Comparison of ENCODE assay signal across 29 cellular contexts in genomic region chr11:101765932-101766331, GRCh38.
"Had no signal": no experiment of that assay in that cellular context is flagged by ENCODE, and none has a peak within 500 bp of the region (broad histone marks: within the 10 kb centered on the region; RNA-seq: fewer than 3 reads in every experiment).

No MANE protein-coding gene starts in this region.

- H3K27ac ChIP-seq: ascending aorta, cardiac muscle cell, WERI-Rb-1 had no signal

- H3K4me3 ChIP-seq: ascending aorta, cardiac muscle cell had no signal

- H3K27me3 ChIP-seq: ascending aorta, cardiac muscle cell had no signal

- H3K4me1 ChIP-seq: ascending aorta had no signal

- ATAC-seq: activated CD4-positive, alpha-beta T cell treated with anti-CD3 and anti-CD28 coated beads for 36 hours; activated CD4-positive, CD25-positive, alpha-beta regulatory T cell treated with anti-CD3 and anti-CD28 coated beads, Interleukin-2, amount 50 U/mL, for 24 hours; activated CD8-positive, alpha-beta memory T cell treated with anti-CD3 and anti-CD28 coated beads, Interleukin-2, amount 10 ng/mL, durations not matched to agents 7 days and 5 days; activated CD8-positive, alpha-beta T cell treated with anti-CD3 and anti-CD28 coated beads, Interleukin-2, amount 10 ng/mL, durations not matched to agents 7 days and 5 days; activated naive CD8-positive, alpha-beta T cell treated with anti-CD3 and anti-CD28 coated beads, Interleukin-2, amount 50 U/mL, for 24 hours; T-helper 17 cell; WTC11 had no signal

- H3K36me3 ChIP-seq: ascending aorta, cardiac muscle cell, WERI-Rb-1 had no signal

- DNase-seq: activated CD4-positive, alpha-beta memory T cell treated with anti-CD3 and anti-CD28 coated beads, Interleukin-2, amount 10 ng/mL, durations not matched to agents 7 days and 5 days; activated CD4-positive, alpha-beta T cell treated with anti-CD3 and anti-CD28 coated beads for 1 hour; activated CD4-positive, alpha-beta T cell treated with anti-CD3 and anti-CD28 coated beads for 36 hours; activated CD4-positive, alpha-beta T cell treated with anti-CD3 and anti-CD28 coated beads for 48 hours; activated CD4-positive, alpha-beta T cell treated with anti-CD3 and anti-CD28 coated beads, Interleukin-2, amount 10 ng/mL, durations not matched to agents 7 days and 5 days; activated CD4-positive, alpha-beta T cell treated with anti-CD3 and anti-CD28 coated beads, Interleukin-2, amount 50 U/mL, for 48 hours; activated CD4-positive, CD25-positive, alpha-beta regulatory T cell; activated CD8-positive, alpha-beta memory T cell treated with anti-CD3 and anti-CD28 coated beads for 24 hours; activated CD8-positive, alpha-beta memory T cell treated with anti-CD3 and anti-CD28 coated beads, Interleukin-2, amount 10 ng/mL, durations not matched to agents 7 days and 5 days; activated CD8-positive, alpha-beta memory T cell treated with anti-CD3 and anti-CD28 coated beads, Interleukin-2, amount 50 U/mL, for 48 hours; activated CD8-positive, alpha-beta T cell treated with anti-CD3 and anti-CD28 coated beads, Interleukin-2, amount 10 ng/mL, durations not matched to agents 7 days and 5 days; activated effector memory CD4-positive, alpha-beta T cell treated with Interleukin-2 at 50 U/mL for 16 hours; activated gamma-delta T cell; activated naive CD4-positive, alpha-beta T cell treated with anti-CD3 and anti-CD28 coated beads, Interleukin-2, amount 10 ng/mL, durations not matched to agents 7 days and 5 days; activated naive CD4-positive, alpha-beta T cell treated with Interleukin-2 at 50 U/mL for 16 hours; activated naive CD8-positive, alpha-beta T cell treated with anti-CD3 and anti-CD28 coated beads, Interleukin-2, amount 10 ng/mL, durations not matched to agents 7 days and 5 days; activated naive CD8-positive, alpha-beta T cell treated with anti-CD3 and anti-CD28 coated beads, Interleukin-2, amount 50 U/mL, for 24 hours; activated T-cell treated with anti-CD3 and anti-CD28 coated beads, Interleukin-2, amount 50 U/mL, for 24 hours; activated T-cell treated with anti-CD3 and anti-CD28 coated beads, Interleukin-2, amount 50 U/mL, for 48 hours; amygdala; anterior cingulate cortex; caudate nucleus; cerebellar nuclear complex; T-helper 17 cell; WERI-Rb-1 had no signal
